ENCODE assay signal across 11 cellular contexts in the genomic region with DNA sequence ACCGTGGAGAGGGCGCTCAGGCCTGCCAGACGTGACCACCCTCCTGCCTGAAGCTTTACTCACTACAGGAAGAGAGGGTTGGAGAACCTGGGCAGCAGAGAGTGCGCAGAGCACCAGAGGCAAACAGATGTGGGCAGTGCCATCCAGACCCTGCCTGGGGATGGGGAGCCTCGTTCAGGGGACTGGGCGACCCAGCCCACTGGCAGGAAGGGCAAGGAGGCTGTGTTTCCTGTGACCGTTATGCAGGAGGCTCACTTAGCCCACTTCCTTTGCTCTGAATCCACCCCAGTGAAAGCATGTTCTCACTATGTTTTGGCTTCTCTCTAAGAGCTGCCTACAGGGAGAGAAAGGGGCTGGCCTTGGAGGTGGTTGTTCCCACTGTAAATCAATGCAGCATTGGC. TPM values are rescaled to one million over a fixed set of nuclear protein-coding genes. Genes with fewer than 3 reads are reported as not detected.
DNase-seq lines count a peak whose midpoint lies in the region; ATAC-seq, FAIRE-seq and TF ChIP-seq lines count a peak whose summit lies in the region.
"Had no signal": no experiment of that assay in that cellular context is flagged by ENCODE, and none has a peak within 500 bp of the region (broad histone marks: within the 10 kb centered on the region; RNA-seq: fewer than 3 reads in every experiment).

No MANE protein-coding gene starts in this region.

- TF ChIP-seq CTCF in GM12878 (IDR thresholded peaks at IDR 0.05 in 2 of 3, conservative IDR thresholded peaks at IDR 0.05 in 1 of 3; ENCODE audit: control insufficient read depth in 2 of 3, extremely low read depth in 1 of 3, insufficient read depth in 1 of 3, low read depth in 3 of 3, low read length in 3 of 3), result no peak
- TF ChIP-seq CTCF in lower leg skin (IDR thresholded peaks at IDR 0.05), result no peak

- no peak for TF ChIP-seq EP300 in GM12878 (IDR thresholded peaks at IDR 0.05; ENCODE audit: borderline replicate concordance in 1 of 2, control insufficient read depth in 1 of 2, low read depth in 2 of 2, low read length in 2 of 2)

- H3K36me3 ChIP-seq in GM12878 (ENCODE audit: control insufficient read depth in 2 of 2, insufficient read depth in 2 of 2, low read length in 1 of 2) (no peaks in the 10 kb centered on the region), thymus (ENCODE audit: control insufficient read depth, insufficient read depth) (no peaks in the 10 kb centered on the region)
- H3K36me3 ChIP-seq: brain microvascular endothelial cell had no signal

- H3K4me1 ChIP-seq in GM12878 (ENCODE audit: control insufficient read depth, insufficient read depth, low read length) (peaks cover 60% of the 10 kb centered on the region), thymus (ENCODE audit: control insufficient read depth, insufficient read depth, low read length) (peaks cover 39% of the 10 kb centered on the region)

- H3K9me3 ChIP-seq in GM12878 (replicated peaks; ENCODE audit: control insufficient read depth, insufficient read depth, low read length) (peaks cover 5% of the 10 kb centered on the region; the same call in 2 of the 3 replicates), thymus (ENCODE audit: control insufficient read depth) (no peaks in the 10 kb centered on the region)

- peak; percentile 32 for ATAC-seq in GM12878
- ATAC-seq: GM23338, Panc1 had no signal

- SMC1A ChIA-PET in GM12878 (lab: Charles Lee; ENCODE audit: uncharacterized antibody, unreplicated experiment), result interaction anchor here (1.0 to 9.0 kb wide), 12 partner anchors 8 to 55 kb away, joined by 3 to 111 read pairs (median 12); a partner anchor contains a TSS

- WGBS in GM12878 (ENCODE audit: insufficient coverage, insufficient replicate concordance, low lambda C conversion rate, missing lambda C conversion rate), result 31% methylated on average over 7 of the region's 7 CpGs
- 7% methylated on average over 7 of the region's 7 CpGs for WGBS in thymus
- 63 to 80% methylated on average over 7 of the region's 7 CpGs for WGBS in lower leg skin, 2 donors

- H3K27ac ChIP-seq in GM12878 (ENCODE audit: control insufficient read depth, insufficient read depth) (peak overlapping the region; percentile 89), thymus (ENCODE audit: low read depth) (peak overlapping the region; percentile 85)
- H3K27ac ChIP-seq: brain microvascular endothelial cell had no signal

- in situ Hi-C loops in GM12878 (cut with MboI), result no loop called here

- peak overlapping the region; percentile 57 for H3K9ac ChIP-seq in GM12878 (ENCODE audit: control insufficient read depth, insufficient read depth, low read length)

- CTCF ChIA-PET in GM12878 (lab: Yijun Ruan, JAX), result interaction anchor here (1.0 to 8.5 kb wide), 7 partner anchors 9 to 33 kb away, joined by 3 to 57 read pairs (median 10); a partner anchor contains a TSS

- RAD21 ChIA-PET in GM12878 (lab: Charles Lee; ENCODE audit: unreplicated experiment), result interaction anchor here (1.1 to 5.0 kb wide), 7 partner anchors 9 to 515 kb away, joined by 3 to 68 read pairs (median 17); a partner anchor contains a TSS

- TF ChIP-seq POLR2A in Raji (IDR thresholded peaks at IDR 0.05; ENCODE audit: insufficient read depth, low read depth, low read length) (peak; percentile 35; the same call in 1 of the 2 replicates), GM12878 (IDR thresholded peaks at IDR 0.05; ENCODE audit: low read depth, low read length) (peak; percentile 67), lower leg skin (IDR thresholded peaks at IDR 0.05) (no peak)

- intact Hi-C loops in GM12878 (cut with micrococcal nuclease; ENCODE audit: unreplicated experiment), result loop anchor here (2.0 to 10.0 kb wide), 2 partner anchors 34 to 1148 kb away; no protein-coding TSS in a partner anchor
- intact Hi-C loops in lower leg skin (cut with DNase I; ENCODE audit: low total_unique reads), result no loop called here
- intact Hi-C loops in posterior cingulate gyrus (cut with DNase I), result no loop called here

- peak; percentile 62 for FAIRE-seq in GM12878 (lab: Jason Lieb, UNC)

- no peak for TF ChIP-seq RAD21 in GM12878 (IDR thresholded peaks at IDR 0.05; ENCODE audit: insufficient read depth, low read depth, low read length)

- H2AFZ ChIP-seq in GM12878 (ENCODE audit: control insufficient read depth, low read depth, low read length), result peak overlapping the region; percentile 66
- H2AFZ ChIP-seq: GM23338 had no signal

- POLR2A ChIA-PET in GM12878 (lab: Charles Lee), result interaction anchor here (1.2 to 3.9 kb wide), 5 partner anchors 11 to 33 kb away, joined by 3 to 31 read pairs (median 17); a partner anchor contains a TSS

- peak; percentile 22 for DNase-seq in stimulated activated CD4-positive, alpha-beta T cell treated with anti-CD3 and anti-CD28 coated beads, Interleukin-1b, Interleukin-23, amount 100 ng/mL, for 48 hours
- DNase-seq in stimulated activated CD4-positive, alpha-beta T cell treated with anti-CD3 and anti-CD28 coated beads, Interleukin-4, amount 100 ng/mL, for 1 hour, result no peak
- DNase-seq in GM12878 (ENCODE audit: low read depth, low spot score) (peak; percentile 56), cerebellar nuclear complex (lab: John Stamatoyannopoulos, UW) (no peak), lower leg skin (ENCODE audit: low spot score in 2 of 2) (no peak), posterior cingulate gyrus (no peak)
- DNase-seq: brain microvascular endothelial cell had no signal

- H3K4me3 ChIP-seq in GM12878 (no peak overlapping the region; the same call in 1 of the 2 replicates), thymus (ENCODE audit: low read length) (no peak overlapping the region), lower leg skin (ENCODE audit: low read depth, poor library complexity, severe bottlenecking) (no peak overlapping the region)
- H3K4me3 ChIP-seq: GM23338 had no signal

- no peaks in the 10 kb centered on the region; the same call in 1 of the 2 replicates for H3K79me2 ChIP-seq in GM12878 (ENCODE audit: control insufficient read depth, insufficient read depth, low read length)

- H3K27me3 ChIP-seq in GM12878 (replicated peaks in 1 of 2; ENCODE audit: control insufficient read depth in 2 of 2, insufficient read depth in 2 of 2, low read length in 1 of 2) (no peaks in the 10 kb centered on the region), thymus (ENCODE audit: control insufficient read depth, insufficient read depth) (no peaks in the 10 kb centered on the region)
- H3K27me3 ChIP-seq: brain microvascular endothelial cell had no signal

- BruUV-seq in GM12878 (replicated peaks; lab: Mats Ljungman, UMichigan), result no TSS peak

- H4K20me1 ChIP-seq in GM12878 (ENCODE audit: control insufficient read depth, insufficient read depth), result no peaks in the 10 kb centered on the region

- H3K4me2 ChIP-seq in GM12878 (ENCODE audit: control insufficient read depth, insufficient read depth), result peak overlapping the region; percentile 36
- H3K4me2 ChIP-seq: GM23338 had no signal

TF ChIP-seq in GM12878, 131 proteins besides CTCF, POLR2A, EP300 and RAD21 (continues in another document):
- TF ChIP-seq ZSCAN29 (IDR thresholded peaks at IDR 0.05), result no peak
- TF ChIP-seq YBX1 (IDR thresholded peaks at IDR 0.05), result no peak
- no peak for TF ChIP-seq NBN (IDR thresholded peaks at IDR 0.05)
- TF ChIP-seq SREBF2 (IDR thresholded peaks at IDR 0.05; ENCODE audit: low read length), result no peak
- TF ChIP-seq DPF2 (IDR thresholded peaks at IDR 0.05), result peak; percentile 16; the same call in 1 of the 2 replicates
- no peak for TF ChIP-seq ZBED1 (IDR thresholded peaks at IDR 0.05; ENCODE audit: borderline replicate concordance)
- TF ChIP-seq, protein P1, sequence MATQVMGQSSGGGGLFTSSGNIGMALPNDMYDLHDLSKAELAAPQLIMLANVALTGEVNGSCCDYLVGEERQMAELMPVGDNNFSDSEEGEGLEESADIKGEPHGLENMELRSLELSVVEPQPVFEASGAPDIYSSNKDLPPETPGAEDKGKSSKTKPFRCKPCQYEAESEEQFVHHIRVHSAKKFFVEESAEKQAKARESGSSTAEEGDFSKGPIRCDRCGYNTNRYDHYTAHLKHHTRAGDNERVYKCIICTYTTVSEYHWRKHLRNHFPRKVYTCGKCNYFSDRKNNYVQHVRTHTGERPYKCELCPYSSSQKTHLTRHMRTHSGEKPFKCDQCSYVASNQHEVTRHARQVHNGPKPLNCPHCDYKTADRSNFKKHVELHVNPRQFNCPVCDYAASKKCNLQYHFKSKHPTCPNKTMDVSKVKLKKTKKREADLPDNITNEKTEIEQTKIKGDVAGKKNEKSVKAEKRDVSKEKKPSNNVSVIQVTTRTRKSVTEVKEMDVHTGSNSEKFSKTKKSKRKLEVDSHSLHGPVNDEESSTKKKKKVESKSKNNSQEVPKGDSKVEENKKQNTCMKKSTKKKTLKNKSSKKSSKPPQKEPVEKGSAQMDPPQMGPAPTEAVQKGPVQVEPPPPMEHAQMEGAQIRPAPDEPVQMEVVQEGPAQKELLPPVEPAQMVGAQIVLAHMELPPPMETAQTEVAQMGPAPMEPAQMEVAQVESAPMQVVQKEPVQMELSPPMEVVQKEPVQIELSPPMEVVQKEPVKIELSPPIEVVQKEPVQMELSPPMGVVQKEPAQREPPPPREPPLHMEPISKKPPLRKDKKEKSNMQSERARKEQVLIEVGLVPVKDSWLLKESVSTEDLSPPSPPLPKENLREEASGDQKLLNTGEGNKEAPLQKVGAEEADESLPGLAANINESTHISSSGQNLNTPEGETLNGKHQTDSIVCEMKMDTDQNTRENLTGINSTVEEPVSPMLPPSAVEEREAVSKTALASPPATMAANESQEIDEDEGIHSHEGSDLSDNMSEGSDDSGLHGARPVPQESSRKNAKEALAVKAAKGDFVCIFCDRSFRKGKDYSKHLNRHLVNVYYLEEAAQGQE (IDR thresholded peaks at IDR 0.05; ENCODE audit: low read depth, low read length), result no peak

RNA-seq across cellular contexts. Expression of a gene that starts 23.1 kb away (rescaled TPM):
- 179 and 190 TPM in 2 replicates for total RNA-seq in GM12878 (2013; cell fraction: nucleolus; rRNA removed)
- total RNA-seq in GM12878 (2014; rRNA removed) (6.7 and 10.0 TPM in 2 replicates), GM12878 (2014; rRNA removed; fragmentation: Illumina TruSeq; extraction: Trizol) (3.0 and 4.8 TPM in 2 replicates), GM12878 (2021) (7.0 and 7.4 TPM in 2 replicates), lower leg skin (10 to 100 TPM in 3 of 4 donors, 1 to 10 TPM in 1; 6.7 to 25.0 (median 16.7) TPM)
- polyA plus RNA-seq in GM12878 (2011; ENCODE audit: low read depth), result 13.1 TPM
- polyA plus RNA-seq in GM12878 (2011; rRNA removed) (79.2 and 154 TPM in 2 replicates), GM12878 (2014; fragmentation: Illumina TruSeq; extraction: Trizol) (8.4 and 11.1 TPM in 2 replicates), GM12878 (2014; fragmentation: Nextera tagmentation; extraction: Ambion mirVana) (1 to 10 TPM; 3.1 to 3.8 TPM), GM12878 (2014; rRNA removed) (7.7 and 9.5 TPM in 2 replicates), GM12878 (2016; fragmentation: Nextera tagmentation; extraction: Ambion mirVana) (1 to 10 TPM; 6.1 to 6.2 TPM), thymus (13.9 TPM)
- polyA plus RNA-seq in GM12878 (2011; cell fraction: cytosol; rRNA removed), result 198 and 252 TPM in 2 replicates
- 175 and 259 TPM in 2 replicates for polyA plus RNA-seq in GM12878 (2011; cell fraction: nucleus; rRNA removed)
- polyA plus RNA-seq in GM12878 (2012), result 12.5 and 14.4 TPM in 2 replicates
- polyA minus RNA-seq in GM12878 (2011; rRNA and poly(A)+ RNA removed), result 349 and 417 TPM in 2 replicates
- 24.4 and 33.4 TPM in 2 replicates for polyA minus RNA-seq in GM12878 (2011; cell fraction: cytosol; rRNA and poly(A)+ RNA removed)
- 62.5 and 74.1 TPM in 2 replicates for polyA minus RNA-seq in GM12878 (2011; cell fraction: nucleus; rRNA and poly(A)+ RNA removed)

Comparison
In these comparisons a context has a peak if more than half of its experiments do, and no peak if none do; other contexts are left out.
1. DNase-seq: peak in stimulated activated CD4-positive, alpha-beta T cell treated with anti-CD3 and anti-CD28 coated beads, Interleukin-1b, Interleukin-23, amount 100 ng/mL, for 48 hours (single experiment) and GM12878 (single experiment); none in stimulated activated CD4-positive, alpha-beta T cell treated with anti-CD3 and anti-CD28 coated beads, Interleukin-4, amount 100 ng/mL, for 1 hour (single experiment), cerebellar nuclear complex (0 of 2), lower leg skin (0 of 2) and posterior cingulate gyrus (0 of 10).
2. POLR2A ChIP-seq: peak in Raji (single experiment) and GM12878 (single experiment); none in lower leg skin (0 of 2).